In genomic region chr20:33669873-33670640, GRCh38 we compare ENCODE assay signal across 19 cellular contexts. TPM values are rescaled to one million over a fixed set of nuclear protein-coding genes. Genes with fewer than 3 reads are reported as not detected.
A peak's percentile ranks its signal among the peaks of the same experiment; 100 is the strongest.
DNase-seq lines count a peak whose midpoint lies in the region; ATAC-seq and TF ChIP-seq lines count a peak whose summit lies in the region.
"Had no signal": no experiment of that assay in that cellular context is flagged by ENCODE, and none has a peak within 500 bp of the region (broad histone marks: within the 10 kb centered on the region; RNA-seq: fewer than 3 reads in every experiment).

No MANE protein-coding gene starts in this region.

- H3K36me3 ChIP-seq in gastroesophageal sphincter = peaks cover 0 to 36% of the 10 kb centered on the region in 2 donors

- POLR2A ChIA-PET in RWPE1 (lab: Yijun Ruan, JAX; ENCODE audit: low non-redundant PET) = interaction anchor here (0.5 kb wide), 2 partner anchors 74 to 77 kb away, joined by 3 read pairs; no protein-coding TSS in a partner anchor

- H3K9me3 Mint-ChIP-seq in activated T-cell treated with anti-CD3 and anti-CD28 coated beads, Interleukin-2, amount 50 U/mL, for 24 hours = no peaks in the 10 kb centered on the region
- no peaks in the 10 kb centered on the region for H3K9me3 Mint-ChIP-seq in immature natural killer cell
- H3K9me3 Mint-ChIP-seq: activated T-cell treated with anti-CD3 and anti-CD28 coated beads, Interleukin-2, amount 50 U/mL, for 4 hours; GM23338; mesothelial cell of epicardium had no signal

- no peaks in the 10 kb centered on the region for H3K27me3 Mint-ChIP-seq in activated T-cell treated with anti-CD3 and anti-CD28 coated beads, Interleukin-2, amount 50 U/mL, for 24 hours
- peaks cover 2 to 5% (median 3%) of the 10 kb centered on the region in 3 donors for H3K27me3 Mint-ChIP-seq in immature natural killer cell (ENCODE audit: low read depth in 3 of 3)

- CTCF ChIA-PET in RWPE1 (lab: Yijun Ruan, JAX) = interaction anchor here (0.6 to 1.7 kb wide), 7 partner anchors 14 to 399 kb away, joined by 3 to 14 read pairs (median 4); no protein-coding TSS in a partner anchor

- no peak for TF ChIP-seq EP300 in gastroesophageal sphincter (IDR thresholded peaks at IDR 0.05)

- H3K27ac ChIP-seq in RWPE1 (peak overlapping the region; percentile 88), gastroesophageal sphincter (peak overlapping the region in 3 of 4 donors; percentile 26 to 97 (median 56)), temporal lobe (ENCODE audit: low read depth, low read length) (peak overlapping the region; percentile 54)
- H3K27ac ChIP-seq: heart left ventricle had no signal

- DNase-seq in activated T-cell treated with anti-CD3 and anti-CD28 coated beads, Interleukin-2, amount 50 U/mL, for 24 hours = no peak
- no peak for DNase-seq in activated T-cell treated with anti-CD3 and anti-CD28 coated beads, Interleukin-2, amount 50 U/mL, for 1 hour
- DNase-seq in RWPE1 (ENCODE audit: low spot score) (no peak), immature natural killer cell (no peak), EL (no peak), mucosa of gallbladder (ENCODE audit: low spot score) (no peak)
- DNase-seq: activated CD4-positive, alpha-beta T cell treated with anti-CD3 and anti-CD28 coated beads for 1 hour; activated T-cell treated with anti-CD3 and anti-CD28 coated beads, Interleukin-2, amount 50 U/mL, for 4 hours; cortex of kidney; erythroblast; MG63; NCI-H2029; T-helper 1 cell had no signal

- H3K27ac Mint-ChIP-seq in activated T-cell treated with anti-CD3 and anti-CD28 coated beads, Interleukin-2, amount 50 U/mL, for 24 hours = peak overlapping the region; percentile 47
- H3K27ac Mint-ChIP-seq in immature natural killer cell = no peak overlapping the region
- H3K27ac Mint-ChIP-seq: GM23338, mesothelial cell of epicardium had no signal

- H3K4me1 ChIP-seq in gastroesophageal sphincter = peaks cover 0 to 93% (median 32%) of the 10 kb centered on the region in 3 donors

- peaks cover 42% of the 10 kb centered on the region for H3K4me1 Mint-ChIP-seq in activated T-cell treated with anti-CD3 and anti-CD28 coated beads, Interleukin-2, amount 50 U/mL, for 24 hours (ENCODE audit: low read depth)
- H3K4me1 Mint-ChIP-seq in immature natural killer cell = peaks cover 34% of the 10 kb centered on the region in 2 donors

- H3K4me3 Mint-ChIP-seq in activated T-cell treated with anti-CD3 and anti-CD28 coated beads, Interleukin-2, amount 50 U/mL, for 24 hours = no peak overlapping the region
- H3K4me3 Mint-ChIP-seq in immature natural killer cell = peak overlapping the region in 1 of 5 donors; percentile 34
- H3K4me3 Mint-ChIP-seq: activated T-cell treated with anti-CD3 and anti-CD28 coated beads, Interleukin-2, amount 50 U/mL, for 4 hours; GM23338; mesothelial cell of epicardium had no signal

- peaks cover 31% of the 10 kb centered on the region for H3K36me3 Mint-ChIP-seq in activated T-cell treated with anti-CD3 and anti-CD28 coated beads, Interleukin-2, amount 50 U/mL, for 24 hours (ENCODE audit: low read depth)
- no peaks in the 10 kb centered on the region for H3K36me3 Mint-ChIP-seq in immature natural killer cell

- TF ChIP-seq POLR2A in gastroesophageal sphincter (IDR thresholded peaks at IDR 0.05) = no peak

- no peaks in the 10 kb centered on the region for H3K9me3 ChIP-seq in gastroesophageal sphincter
- H3K9me3 ChIP-seq: heart left ventricle, MG63 had no signal

- TF ChIP-seq CTCF in RWPE1 (conservative IDR thresholded peaks at IDR 0.05; ENCODE audit: low read depth) = no peak
- no peak for TF ChIP-seq CTCF in gastroesophageal sphincter (IDR thresholded peaks at IDR 0.05)

- no peak for ATAC-seq in gastroesophageal sphincter
- ATAC-seq: activated T-cell treated with anti-CD3 and anti-CD28 coated beads, Interleukin-2, amount 50 U/mL, for 4 hours; GM23338; heart left ventricle had no signal

- no peaks in the 10 kb centered on the region for H3K27me3 ChIP-seq in gastroesophageal sphincter
- H3K27me3 ChIP-seq: heart left ventricle, MG63 had no signal

- H3K4me3 ChIP-seq in gastroesophageal sphincter = no peak overlapping the region
- H3K4me3 ChIP-seq: GM23338, heart left ventricle, MG63 had no signal

- WGBS in gastroesophageal sphincter (ENCODE audit: low coverage in 1 of 2), 2 donors = 64 to 86% methylated on average over 4 to 11 of the region's 13 CpGs

RNA-seq across cellular contexts. Expression of gene ACTL10, which starts 3.3 kb away (rescaled TPM):
- total RNA-seq in gastroesophageal sphincter = 1 to 10 TPM in 3 of 4 donors, under 1 TPM in 1; 0.54 to 2.7 (median 2.1) TPM
- total RNA-seq in temporal lobe = 0.74 TPM
- polyA plus RNA-seq in immature natural killer cell = 1 to 10 TPM; 3.4 to 7.0 (median 3.9) TPM
- 4.8 TPM for total RNA-seq in mucosa of gallbladder

RNA-seq across cellular contexts. Expression of gene NECAB3, which starts 4.2 kb away (rescaled TPM):
- total RNA-seq in gastroesophageal sphincter = 10 to 100 TPM; 30.6 to 71.9 (median 52.9) TPM
- 25.1 TPM for total RNA-seq in temporal lobe
- 1 to 10 TPM; 2.5 to 3.8 (median 2.9) TPM for polyA plus RNA-seq in immature natural killer cell
- 37.3 TPM for total RNA-seq in mucosa of gallbladder

RNA-seq across cellular contexts. Expression of gene C20orf144, which starts 7.9 kb away (rescaled TPM):
- total RNA-seq in gastroesophageal sphincter = not detected
- total RNA-seq in temporal lobe = not detected
- under 1 TPM in 2 of 3 donors, not detected in 1; 0.13 to 0.22 TPM for polyA plus RNA-seq in immature natural killer cell
- total RNA-seq in mucosa of gallbladder = 0.09 TPM
- total RNA-seq: posterior vena cava had no signal

RNA-seq across cellular contexts. Expression of gene E2F1, which starts 16.1 kb away (rescaled TPM):
- total RNA-seq in gastroesophageal sphincter (1 to 10 TPM in 3 of 4 donors, under 1 TPM in 1; 0.57 to 4.4 (median 1.5) TPM), temporal lobe (2.0 TPM), mucosa of gallbladder (2.3 TPM)
- 1 to 10 TPM; 1.5 to 2.5 (median 1.8) TPM for polyA plus RNA-seq in immature natural killer cell

RNA-seq across cellular contexts. Expression of gene PXMP4, which starts 50.1 kb away (rescaled TPM):
- total RNA-seq in gastroesophageal sphincter (1 to 10 TPM; 4.4 to 8.9 (median 6.8) TPM), temporal lobe (9.1 TPM), mucosa of gallbladder (17.9 TPM)
- 10 to 100 TPM in 2 of 3 donors, 1 to 10 TPM in 1; 6.8 to 16.6 (median 14.1) TPM for polyA plus RNA-seq in immature natural killer cell
